Comparison of ENCODE assay signal across 18 cellular contexts in the genomic region with DNA sequence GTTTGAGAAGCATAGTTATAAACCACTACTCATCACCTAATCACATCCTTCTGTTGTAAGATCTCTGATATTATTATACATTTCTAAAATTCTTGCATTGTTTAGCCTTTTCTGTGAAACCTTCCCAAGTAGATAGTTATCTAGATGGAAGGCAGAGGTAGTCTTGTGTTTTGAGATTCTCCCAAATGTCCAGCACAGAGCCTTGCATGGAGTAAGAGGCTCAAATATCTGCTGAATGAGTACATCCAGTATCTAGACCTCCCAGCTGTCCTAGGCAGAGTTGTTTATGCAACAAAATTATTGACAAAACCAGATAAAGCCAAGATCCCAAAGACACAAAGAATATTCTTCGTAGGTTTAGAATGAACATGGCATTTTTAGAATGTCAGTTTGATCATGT.
"Had no signal": no experiment of that assay in that cellular context is flagged by ENCODE, and none has a peak within 500 bp of the region (broad histone marks: within the 10 kb centered on the region; RNA-seq: fewer than 3 reads in every experiment).

No MANE protein-coding gene starts in this region.

- H3K27me3 ChIP-seq: adrenal gland, gastrocnemius medialis, neutrophil, ovary, right atrium auricular region, tibial nerve had no signal

- DNase-seq: activated CD8-positive, alpha-beta memory T cell treated with anti-CD3 and anti-CD28 coated beads, Interleukin-2, amount 50 U/mL, for 4 hours; activated T-cell treated with anti-CD3 and anti-CD28 coated beads, Interleukin-2, amount 50 U/mL, for 24 hours; adrenal gland; cerebellar nuclear complex; erythroblast; gastrocnemius medialis; hippocampal formation; left cardiac atrium; ovary; psoas muscle; stimulated activated CD4-positive, alpha-beta T cell treated with anti-CD3 and anti-CD28 coated beads, Interleukin-4, amount 100 ng/mL, for 24 hours; stimulated activated naive CD4-positive, alpha-beta T cell treated with Interleukin-2 at 50 U/mL for 16 hours; T-helper 1 cell had no signal

- H3K36me3 ChIP-seq: adrenal gland, gastrocnemius medialis, neutrophil, ovary, right atrium auricular region, tibial nerve had no signal

- H3K4me3 ChIP-seq: adrenal gland, gastrocnemius medialis, ovary, psoas muscle, right atrium auricular region, tibial nerve had no signal

- ATAC-seq: activated naive CD4-positive, alpha-beta T cell treated with anti-CD3 and anti-CD28 coated beads, Interleukin-2, amount 50 U/mL, for 72 hours; activated T-helper 17 cell treated with anti-CD3 and anti-CD28 coated beads, Interleukin-2, amount 50 U/mL, for 72 hours; gastrocnemius medialis; left cardiac atrium; psoas muscle had no signal

- H3K27ac ChIP-seq: adrenal gland, gastrocnemius medialis, neutrophil, ovary, psoas muscle, right atrium auricular region, tibial nerve had no signal
